In the genomic region with DNA sequence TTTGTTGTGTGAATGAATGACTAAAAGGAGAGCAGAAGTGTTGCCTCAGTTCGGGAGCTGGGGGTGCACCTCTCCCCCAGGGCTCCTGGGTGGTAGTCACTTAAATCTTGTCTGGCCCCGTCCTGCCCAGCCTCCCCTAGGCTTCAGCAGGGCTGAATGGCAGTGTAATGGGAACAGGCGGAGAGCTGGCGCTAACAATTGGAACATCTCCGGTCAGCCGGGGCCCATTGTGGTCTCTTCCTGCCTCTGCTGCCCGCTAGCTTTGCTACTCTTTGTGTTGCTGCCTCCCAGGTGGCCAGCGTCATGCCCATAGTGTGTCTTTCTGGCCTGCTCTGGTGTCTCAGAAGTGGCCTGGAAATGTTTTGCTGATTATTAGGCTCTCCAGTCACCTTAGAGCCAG, we compare ENCODE assay signal across 1 cellular context.
TF ChIP-seq lines count a peak whose summit lies in the region.

No MANE protein-coding gene starts in this region.

TF ChIP-seq in endothelial cell of umbilical vein, 7 proteins besides CTCF, POLR2A, EP300 and RAD21 (continued from another document):
- TF ChIP-seq JUN (IDR thresholded peaks at IDR 0.05; ENCODE audit: borderline replicate concordance, insufficient read depth, insufficient read length, low read depth) (no peak), POLR2AphosphoS5 (IDR thresholded peaks at IDR 0.05; ENCODE audit: insufficient read depth, low read depth, low read length) (no peak)
